In the genomic region with DNA sequence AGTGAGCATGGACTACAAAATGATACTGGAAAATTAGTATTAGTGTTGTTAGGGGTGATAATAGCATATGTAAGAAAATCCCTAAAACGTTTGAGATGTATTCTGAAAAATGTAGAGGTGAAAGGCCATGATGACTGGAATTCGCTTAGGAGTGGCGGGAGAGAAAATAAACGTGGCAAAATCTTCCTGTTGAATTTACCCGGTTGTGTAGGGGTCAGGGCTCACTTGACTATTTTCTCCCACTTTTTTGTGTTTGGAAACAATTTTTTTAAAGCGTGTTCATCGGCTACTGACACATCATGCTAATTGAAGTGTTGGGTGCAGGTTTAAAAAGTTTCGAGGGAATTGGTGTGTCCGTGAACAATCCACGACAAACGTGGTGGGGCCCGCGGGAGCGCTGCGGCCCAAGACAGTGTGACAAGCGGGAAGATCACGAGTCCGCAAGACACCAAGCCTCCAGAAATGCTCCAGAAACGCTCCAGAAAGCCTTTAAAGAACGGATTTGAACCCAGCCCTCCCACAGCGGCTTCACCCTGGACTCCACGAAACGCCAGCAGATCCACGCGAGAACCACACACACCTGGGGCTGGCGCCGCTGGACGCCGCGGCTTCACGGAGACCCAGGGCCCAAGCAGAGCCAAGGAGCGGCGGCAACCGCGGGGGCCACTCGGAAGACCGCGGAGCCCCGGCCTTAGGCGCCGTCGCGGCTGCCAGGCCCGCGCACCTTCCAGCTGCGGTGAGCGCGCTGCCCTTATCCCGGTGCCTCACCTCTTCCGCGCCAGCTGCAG, we compare ENCODE assay signal across 8 cellular contexts. TPM values are rescaled to one million over a fixed set of nuclear protein-coding genes. Genes with fewer than 3 reads are reported as not detected.
DNase-seq lines count a peak whose midpoint lies in the region; TF ChIP-seq lines count a peak whose summit lies in the region.

No MANE protein-coding gene starts in this region.

- H3K27me3 ChIP-seq in SJSA1 (replicated peaks) (no peaks in the 10 kb centered on the region), endodermal cell (ENCODE audit: control insufficient read depth, insufficient read depth, low read length, poor library complexity, severe bottlenecking) (no peaks in the 10 kb centered on the region)

- H3K9ac ChIP-seq in endodermal cell (ENCODE audit: extremely low read depth, low read length, poor library complexity, severe bottlenecking) = peak overlapping the region; percentile 87

- H3K4me1 Mint-ChIP-seq in endodermal cell = peaks cover 20% of the 10 kb centered on the region

- peaks cover 8% of the 10 kb centered on the region; the same call in 1 of the 2 replicates for H3K4me1 ChIP-seq in SJSA1 (replicated peaks)
- no peaks in the 10 kb centered on the region for H3K4me1 ChIP-seq in endodermal cell (ENCODE audit: control insufficient read depth, insufficient read depth, low read length)

- 0 to 1% methylated on average over 9 to 51 of the region's 51 CpGs for WGBS in endodermal cell (ENCODE audit: insufficient coverage in 1 of 2, insufficient read length in 1 of 2), 2 experiments

- TF ChIP-seq CTCF in endodermal cell (conservative IDR thresholded peaks at IDR 0.05) = no peak

- H3K27ac Mint-ChIP-seq in endodermal cell = peak overlapping the region; percentile 98

- no peaks in the 10 kb centered on the region for H3K9me3 ChIP-seq in SJSA1 (replicated peaks)
- H3K9me3 ChIP-seq in endodermal cell (ENCODE audit: control insufficient read depth, low read length) = no peaks in the 10 kb centered on the region

- peak overlapping the region; percentile 69 for H3K27ac ChIP-seq in SJSA1
- H3K27ac ChIP-seq in endodermal cell (ENCODE audit: low read depth, low read length) = peak overlapping the region; percentile 50

- no peak for DNase-seq in HEK293T (ENCODE audit: extremely low spot score)
- DNase-seq in SJSA1 (ENCODE audit: low read depth in 1 of 2, low spot score in 2 of 2) = no peak
- no peak for DNase-seq in endodermal cell
- peak; percentile 43 for DNase-seq in myocyte (ENCODE audit: low read depth)
- DNase-seq in D341Med (ENCODE audit: low spot score) = no peak
- DNase-seq in KG1 (lab: John Stamatoyannopoulos, UW) = no peak
- no peak for DNase-seq in H4 (ENCODE audit: low spot score)

- H3K27me3 Mint-ChIP-seq in endodermal cell (ENCODE audit: insufficient read depth) = peaks cover 8% of the 10 kb centered on the region

- no peaks in the 10 kb centered on the region for H3K9me3 Mint-ChIP-seq in endodermal cell

- peaks cover 35% of the 10 kb centered on the region for H3K36me3 ChIP-seq in SJSA1
- peaks cover 25% of the 10 kb centered on the region for H3K36me3 ChIP-seq in endodermal cell (ENCODE audit: control insufficient read depth, insufficient read depth, low read length)

- CTCF ChIA-PET in HEK293T (lab: Yijun Ruan, JAX) = interaction anchor here (0.8 kb wide), 1 partner anchor 259 kb away, joined by 3 read pairs; no protein-coding TSS in a partner anchor

- peaks cover 19% of the 10 kb centered on the region for H3K36me3 Mint-ChIP-seq in endodermal cell (ENCODE audit: low read depth)

- peak overlapping the region; percentile 89 for H3K4me3 Mint-ChIP-seq in endodermal cell

- H3K4me3 ChIP-seq in GM08714 (ENCODE audit: low read length) (peak overlapping the region; percentile 97), SJSA1 (peak overlapping the region; percentile 86), endodermal cell (ENCODE audit: low read length) (peak overlapping the region; percentile 92)

- POLR2A ChIA-PET in HEK293T (lab: Yijun Ruan, JAX) = interaction anchor here (0.8 to 2.5 kb wide), 9 partner anchors 11 to 270 kb away, joined by 4 to 20 read pairs (median 5); a partner anchor contains a TSS

TF ChIP-seq in HEK293T, 16 proteins besides CTCF, POLR2A, EP300 and RAD21:
- TF ChIP-seq SUZ12 (IDR thresholded peaks at IDR 0.05) = no peak
- TF ChIP-seq ARNT (IDR thresholded peaks at IDR 0.05) = peak; percentile 91
TF ChIP-seq in HEK293T: peak in this region for 1.

RNA-seq across cellular contexts. Expression of a gene that starts 0.6 kb away (rescaled TPM):
- 81.9 and 100 TPM in 2 replicates for total RNA-seq in SJSA1 (2014; rRNA removed; shearing (Covaris generic))
- total RNA-seq in endodermal cell (10 to 100 TPM; 47.3 to 52.6 TPM), myocyte (30.2 and 33.7 TPM in 2 replicates)
- 60.5 TPM for polyA plus RNA-seq in endodermal cell (2013, experiment 1 of 2)
- polyA plus RNA-seq in endodermal cell (2013, experiment 2 of 2) = 51.5 TPM
- polyA plus RNA-seq in myocyte (2012) = 33.0 TPM
- 204 and 213 TPM in 2 replicates for total RNA-seq in H4 (2014; rRNA removed; shearing (Covaris generic))
